Comparison of ENCODE assay signal across 1 cellular context in genomic region chr16:14097182-14097951, GRCh38.
TF ChIP-seq lines count a peak whose summit lies in the region.

No MANE protein-coding gene starts in this region.

TF ChIP-seq in HepG2, 621 proteins besides CTCF, POLR2A, EP300 and RAD21 (continued from another document):
- TF ChIP-seq ZNF770 (CRISPR knock-in tag; IDR thresholded peaks at IDR 0.05) (no peak), PPARG (CRISPR knock-in tag; conservative IDR thresholded peaks at IDR 0.05) (peak; percentile 81)
